Comparison of ENCODE assay signal across 14 cellular contexts in genomic region chr13:29523199-29523931, GRCh38.
A peak's percentile ranks its signal among the peaks of the same experiment; 100 is the strongest.
DNase-seq lines count a peak whose midpoint lies in the region; ATAC-seq, FAIRE-seq and TF ChIP-seq lines count a peak whose summit lies in the region.
"Had no signal": no experiment of that assay in that cellular context is flagged by ENCODE, and none has a peak within 500 bp of the region (broad histone marks: within the 10 kb centered on the region; RNA-seq: fewer than 3 reads in every experiment).

No MANE protein-coding gene starts in this region.

- in situ Hi-C loops in K562 (cut with MboI): no loop called here

- no peaks in the 10 kb centered on the region for H3K27me3 Mint-ChIP-seq in activated CD4-positive, alpha-beta memory T cell treated with anti-CD3 and anti-CD28 coated beads, Interleukin-2, amount 10 ng/mL, durations not matched to agents 7 days and 5 days
- H3K27me3 Mint-ChIP-seq: activated naive CD8-positive, alpha-beta T cell treated with anti-CD3 and anti-CD28 coated beads, Interleukin-2, amount 50 U/mL, for 24 hours had no signal

- POLR2A ChIA-PET in K562 (lab: Yijun Ruan, JAX): interaction anchor here (1.4 kb wide), 1 partner anchor 16 kb away, joined by 4 read pairs; no protein-coding TSS in a partner anchor
- POLR2A ChIA-PET in activated CD4-positive, alpha-beta memory T cell treated with anti-CD3 and anti-CD28 coated beads, Interleukin-2, amount 10 ng/mL, durations not matched to agents 7 days and 5 days (lab: Charles Lee): no interaction called here

- H3K4me2 ChIP-seq in BLaER1 (peak overlapping the region; percentile 69), K562 (ENCODE audit: insufficient read depth, low read length) (no peak overlapping the region)

- peaks cover 62% of the 10 kb centered on the region for H3K36me3 Mint-ChIP-seq in activated CD4-positive, alpha-beta memory T cell treated with anti-CD3 and anti-CD28 coated beads, Interleukin-2, amount 10 ng/mL, durations not matched to agents 7 days and 5 days (ENCODE audit: low read depth)

- 98% methylated on average over 20 of the region's 23 CpGs for WGBS in K562 (ENCODE audit: insufficient coverage, low coverage, missing lambda C conversion rate)

- H3K27ac ChIP-seq in BLaER1 (peak overlapping the region; percentile 60), K562 (ENCODE audit: extremely low read depth, low read depth, low read length) (no peak overlapping the region)

- no peak overlapping the region for H3K27ac Mint-ChIP-seq in activated CD4-positive, alpha-beta memory T cell treated with anti-CD3 and anti-CD28 coated beads, Interleukin-2, amount 10 ng/mL, durations not matched to agents 7 days and 5 days

- intact Hi-C loops in K562 (cut with micrococcal nuclease) (no loop called here), Right ventricle myocardium superior (cut with DNase I) (no loop called here), posterior vena cava (cut with DNase I) (no loop called here)

- no TSS peak for BruUV-seq in K562 (replicated peaks; lab: Mats Ljungman, UMichigan)

- ATAC-seq in K562: no peak
- ATAC-seq in Right ventricle myocardium superior (ENCODE audit: poor library complexity): peak; percentile 76
- ATAC-seq: activated naive CD8-positive, alpha-beta T cell treated with anti-CD3 and anti-CD28 coated beads, Interleukin-2, amount 50 U/mL, for 24 hours had no signal

- no peak overlapping the region for H3K9ac ChIP-seq in BLaER1
- H3K9ac ChIP-seq in K562 (ENCODE audit: insufficient read depth in 1 of 2, low read depth in 2 of 2, low read length in 2 of 2): no peak overlapping the region; a peak in 1 of 4 replicates

- no peaks in the 10 kb centered on the region for H3K9me1 ChIP-seq in K562 (ENCODE audit: control insufficient read depth, insufficient read depth, low read length)

- FAIRE-seq in K562 (lab: Jason Lieb, UNC): no peak
- FAIRE-seq: small intestine had no signal

- no peak overlapping the region for H2AFZ ChIP-seq in K562 (ENCODE audit: low read depth, low read length)

- no peaks in the 10 kb centered on the region for H3K4me1 Mint-ChIP-seq in activated CD4-positive, alpha-beta memory T cell treated with anti-CD3 and anti-CD28 coated beads, Interleukin-2, amount 10 ng/mL, durations not matched to agents 7 days and 5 days
- H3K4me1 Mint-ChIP-seq: activated naive CD8-positive, alpha-beta T cell treated with anti-CD3 and anti-CD28 coated beads, Interleukin-2, amount 50 U/mL, for 24 hours had no signal

- H3K36me3 ChIP-seq in BLaER1: peaks cover 99% of the 10 kb centered on the region
- H3K36me3 ChIP-seq in K562 (ENCODE audit: control insufficient read depth, insufficient read depth, low read length): peaks cover 67% of the 10 kb centered on the region

- H4K20me1 ChIP-seq in BLaER1 (peaks cover 41% of the 10 kb centered on the region; the same call in 1 of the 2 replicates), K562 (replicated peaks; ENCODE audit: control insufficient read depth, insufficient read depth, low read length) (no peaks in the 10 kb centered on the region; the same call in 1 of the 2 replicates)

- CTCF ChIA-PET in K562 (lab: Yijun Ruan, JAX; ENCODE audit: low intra/inter-chr PET ratio): no interaction called here
- CTCF ChIA-PET in activated CD4-positive, alpha-beta memory T cell treated with anti-CD3 and anti-CD28 coated beads, Interleukin-2, amount 10 ng/mL, durations not matched to agents 7 days and 5 days (lab: Charles Lee): interaction anchor here (1.4 kb wide), 1 partner anchor 15 kb away, joined by 6 read pairs; no protein-coding TSS in a partner anchor

- H3K4me3 ChIP-seq in BLaER1 (no peak overlapping the region), K562 (no peak overlapping the region)

- no peaks in the 10 kb centered on the region for H3K9me3 Mint-ChIP-seq in activated CD4-positive, alpha-beta memory T cell treated with anti-CD3 and anti-CD28 coated beads, Interleukin-2, amount 10 ng/mL, durations not matched to agents 7 days and 5 days
- H3K9me3 Mint-ChIP-seq: activated naive CD8-positive, alpha-beta T cell treated with anti-CD3 and anti-CD28 coated beads, Interleukin-2, amount 50 U/mL, for 24 hours; neural crest cell had no signal

- TF ChIP-seq RAD21 in K562 (CRISPR knock-in tag; conservative IDR thresholded peaks at IDR 0.05 in 1 of 2, IDR thresholded peaks at IDR 0.05 in 1 of 2): no peak

- TF ChIP-seq EP300 in K562 (IDR thresholded peaks at IDR 0.05; ENCODE audit: low read length): no peak

- no peak for TF ChIP-seq CTCF in K562 (IDR thresholded peaks at IDR 0.05 in 2 of 3, conservative IDR thresholded peaks at IDR 0.05 in 1 of 3; ENCODE audit: insufficient read depth in 2 of 3, low read depth in 1 of 3, low read length in 3 of 3)

- H3K9me3 ChIP-seq in BLaER1 (no peaks in the 10 kb centered on the region), K562 (replicated peaks; ENCODE audit: control insufficient read depth, insufficient read depth, low read depth, low read length) (no peaks in the 10 kb centered on the region)

- H3K79me2 ChIP-seq in K562 (ENCODE audit: control insufficient read depth, insufficient read depth, low read length): no peaks in the 10 kb centered on the region

- H3K4me1 ChIP-seq in BLaER1 (peaks cover 33% of the 10 kb centered on the region), K562 (replicated peaks in 1 of 2; ENCODE audit: control insufficient read depth in 2 of 2, insufficient read depth in 2 of 2, low read length in 2 of 2) (no peaks in the 10 kb centered on the region)

- DNase-seq in K562 (ENCODE audit: extremely low read depth in 1 of 4, low spot score in 3 of 4) (no peak), Right ventricle myocardium superior (peak; percentile 72), posterior vena cava (ENCODE audit: low spot score) (peak; percentile 92), NK-92 (lab: John Stamatoyannopoulos, UW; ENCODE audit: unreplicated experiment) (no peak), NCI-H526 treated with DMSO at 0.1 percent for 48 hours (lab: John Stamatoyannopoulos, UW) (no peak), dedifferentiated amniotic fluid mesenchymal stem cell (ENCODE audit: extremely low spot score) (no peak)
- no peak for DNase-seq in activated CD4-positive, alpha-beta memory T cell treated with anti-CD3 and anti-CD28 coated beads, Interleukin-2, amount 10 ng/mL, durations not matched to agents 7 days and 5 days
- DNase-seq: activated CD8-positive, alpha-beta memory T cell treated with anti-CD3 and anti-CD28 coated beads, Interleukin-2, amount 50 U/mL, for 4 hours; activated naive CD8-positive, alpha-beta T cell treated with anti-CD3 and anti-CD28 coated beads, Interleukin-2, amount 50 U/mL, for 24 hours; kidney glomerular epithelial cell; NCI-H1105; small intestine had no signal

- no peak overlapping the region for H3K4me3 Mint-ChIP-seq in activated CD4-positive, alpha-beta memory T cell treated with anti-CD3 and anti-CD28 coated beads, Interleukin-2, amount 10 ng/mL, durations not matched to agents 7 days and 5 days
- H3K4me3 Mint-ChIP-seq: activated naive CD8-positive, alpha-beta T cell treated with anti-CD3 and anti-CD28 coated beads, Interleukin-2, amount 50 U/mL, for 24 hours; neural crest cell had no signal

- TF ChIP-seq POLR2A in K562 (conservative IDR thresholded peaks at IDR 0.05): no peak

- H3K27me3 ChIP-seq in BLaER1: no peaks in the 10 kb centered on the region
- no peaks in the 10 kb centered on the region for H3K27me3 ChIP-seq in K562 (ENCODE audit: control insufficient read depth in 2 of 2, insufficient read depth in 2 of 2, low read length in 2 of 2)

TF ChIP-seq in K562, 482 proteins besides CTCF, POLR2A, EP300 and RAD21:
- TF ChIP-seq POLR2G (IDR thresholded peaks at IDR 0.05; ENCODE audit: low read depth, low read length) (peak; percentile 49; the same call in 1 of the 2 replicates), RBM22 (IDR thresholded peaks at IDR 0.05; ENCODE audit: low read depth, low read length, poor library complexity, severe bottlenecking) (peak; percentile 32), ARID2 (IDR thresholded peaks at IDR 0.05) (no peak)

Comparison
In these comparisons a context has a peak if more than half of its experiments do, and no peak if none do; other contexts are left out.
1. DNase-seq: peak in Right ventricle myocardium superior (single experiment) and posterior vena cava (single experiment); none in K562 (0 of 4), activated CD4-positive, alpha-beta memory T cell treated with anti-CD3 and anti-CD28 coated beads, Interleukin-2, amount 10 ng/mL, durations not matched to agents 7 days and 5 days (single experiment), NK-92 (single experiment), NCI-H526 treated with DMSO at 0.1 percent for 48 hours (single experiment) and dedifferentiated amniotic fluid mesenchymal stem cell (single experiment).